Comparison of ENCODE assay signal across 8 cellular contexts in the genomic region with DNA sequence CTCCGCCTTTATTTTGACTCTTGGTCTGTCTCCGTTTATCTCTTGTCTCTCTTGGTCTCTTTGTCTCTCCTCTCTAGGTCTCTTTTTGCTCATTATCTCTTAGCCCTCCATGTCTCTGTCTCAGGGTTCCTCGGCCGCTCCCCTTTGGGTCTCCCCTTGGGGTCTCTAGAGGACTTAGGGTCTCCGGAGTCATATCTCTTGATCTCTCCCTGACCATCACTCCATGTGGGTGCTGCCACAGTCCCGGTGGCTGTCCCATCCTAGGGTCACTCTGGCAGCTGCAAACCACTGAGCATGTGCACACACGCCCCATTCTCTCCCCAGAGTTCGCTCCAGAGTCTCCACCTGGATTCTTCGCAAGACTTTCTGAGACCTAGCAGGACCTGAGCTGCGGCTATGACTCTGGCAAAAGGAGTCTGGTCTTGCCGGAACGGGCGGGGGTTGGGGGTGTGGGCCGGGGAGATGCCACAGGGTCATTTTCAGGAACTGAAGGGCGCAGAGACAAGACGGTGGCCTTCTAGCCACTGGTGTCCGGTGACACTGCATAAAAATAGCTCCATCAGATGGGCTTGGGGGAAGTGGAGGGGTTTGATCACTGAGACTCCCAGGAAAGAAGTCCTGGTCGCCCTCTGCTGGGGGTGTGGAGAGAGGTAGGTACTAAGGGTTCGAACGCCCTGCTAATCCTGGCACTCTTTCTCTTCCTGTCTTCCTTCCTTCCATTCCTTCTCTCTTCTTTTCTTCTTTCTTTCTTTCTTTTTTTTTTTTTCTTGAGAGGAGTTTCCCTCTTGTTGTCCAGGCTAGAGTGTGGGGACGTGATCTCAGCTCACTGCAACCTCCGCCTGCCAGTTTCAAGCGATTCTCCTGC.
DNase-seq lines count a peak whose midpoint lies in the region; ATAC-seq and TF ChIP-seq lines count a peak whose summit lies in the region.

No MANE protein-coding gene starts in this region.

- ATAC-seq in HG02642 (IDR thresholded peaks at IDR 0.05; ENCODE audit: poor library complexity, unreplicated experiment) (no peak), GM21381 (IDR thresholded peaks at IDR 0.05; ENCODE audit: unreplicated experiment) (no peak)

- H3K27me3 Mint-ChIP-seq in nephron progenitor cell (ENCODE audit: low read depth, poor library complexity): peaks cover 64% of the 10 kb centered on the region

- no peak overlapping the region for H3K27ac Mint-ChIP-seq in nephron progenitor cell

- peaks cover 39% of the 10 kb centered on the region for H3K4me1 Mint-ChIP-seq in nephron progenitor cell

- peaks cover 40% of the 10 kb centered on the region for H3K9me3 Mint-ChIP-seq in nephron progenitor cell

- peak overlapping the region; percentile 80 for H3K4me3 Mint-ChIP-seq in nephron progenitor cell

- in situ Hi-C loops in astrocyte of the spinal cord (cut with HindIII; ENCODE audit: low sequenced_read_pairs): no loop called here

- DNase-seq in DMS 273 (lab: John Stamatoyannopoulos, UW; ENCODE audit: unreplicated experiment): peak; percentile 82
- no peak for DNase-seq in DMS 273 treated with DMSO at 0.1 percent for 48 hours (lab: John Stamatoyannopoulos, UW)
- peak; percentile 16 for DNase-seq in NCI-H128 (lab: John Stamatoyannopoulos, UW; ENCODE audit: unreplicated experiment)
- DNase-seq in astrocyte of the spinal cord (ENCODE audit: low read depth, low spot score): no peak
- DNase-seq in nephron progenitor cell: no peak
- DNase-seq in stimulated activated naive CD4-positive, alpha-beta T cell (lab: John Stamatoyannopoulos, UW): no peak

- H3K36me3 Mint-ChIP-seq in nephron progenitor cell (ENCODE audit: low read depth): peaks cover 21% of the 10 kb centered on the region

- TF ChIP-seq CTCF in astrocyte of the spinal cord (IDR thresholded peaks at IDR 0.05; ENCODE audit: low read depth, low read length): peak; percentile 30
- TF ChIP-seq CTCF in nephron progenitor cell (IDR thresholded peaks at IDR 0.05): no peak

- no peak overlapping the region for H3K4me3 ChIP-seq in astrocyte of the spinal cord (ENCODE audit: low read depth, low read length)

Comparison
In these comparisons a context has a peak if more than half of its experiments do, and no peak if none do; other contexts are left out.
1. DNase-seq: peak in DMS 273 (single experiment) and NCI-H128 (single experiment); none in DMS 273 treated with DMSO at 0.1 percent for 48 hours (single experiment), astrocyte of the spinal cord (single experiment), nephron progenitor cell (single experiment) and stimulated activated naive CD4-positive, alpha-beta T cell (0 of 6).